27 cellular contexts compared by ENCODE assay signal in genomic region chr7:107338080-107338479, GRCh38.
"Had no signal": no experiment of that assay in that cellular context is flagged by ENCODE, and none has a peak within 500 bp of the region (broad histone marks: within the 10 kb centered on the region; RNA-seq: fewer than 3 reads in every experiment).

No MANE protein-coding gene starts in this region.

- H3K36me3 ChIP-seq: suprapubic skin, thoracic aorta, thyroid gland, tibial artery, upper lobe of left lung, upper lobe of right lung, uterus, vagina had no signal

- FAIRE-seq: urothelium cell line had no signal

- H3K27me3 ChIP-seq: stomach, suprapubic skin, testis, thyroid gland, tibial artery, tibial nerve, transverse colon, upper lobe of left lung, upper lobe of right lung, uterus, vagina had no signal

- H3K4me1 ChIP-seq: stomach, suprapubic skin, testis, thyroid gland, tibial artery, tibial nerve, transverse colon, upper lobe of left lung, upper lobe of right lung, uterus, vagina had no signal

- ATAC-seq: stimulated activated effector memory CD8-positive, alpha-beta T cell treated with anti-CD3 and anti-CD28 coated beads, Interleukin-12 subunit alpha, Interleukin-12 subunit beta, amount 100 ng/mL, for 72 hours; stimulated activated memory B cell treated with anti-CD40 and anti-IgM and Interleukin-4, amounts not matched to agents 10 μg/mL and 1 μg/mL and 100 μg/mL, for 72 hours; stimulated activated naive B cell treated with anti-CD40 and anti-IgM and Interleukin-4, amounts not matched to agents 10 μg/mL and 1 μg/mL and 100 μg/mL, for 72 hours; stimulated activated naive CD8-positive, alpha-beta T cell treated with anti-CD3 and anti-CD28 coated beads, Interleukin-15, amount 100 ng/mL, for 72 hours; stimulated activated naive CD8-positive, alpha-beta T cell treated with anti-CD3 and anti-CD28 coated beads, Interleukin-15, Interleukin-2, amounts not matched to agents 100 U/mL and 50 U/mL, for 24 hours; upper lobe of right lung had no signal

- H3K27ac ChIP-seq: stomach, suprapubic skin, testis, thoracic aorta, thyroid gland, tibial artery, tibial nerve, transverse colon, upper lobe of left lung, upper lobe of right lung, uterus, vagina had no signal

- H3K9me3 ChIP-seq: suprapubic skin, testis, thyroid gland, vagina had no signal

- DNase-seq: stimulated activated CD4-positive, alpha-beta T cell treated with anti-CD3 and anti-CD28 coated beads, Interleukin-2, amount 100 ng/mL, for 48 hours; stimulated activated CD4-positive, alpha-beta T cell treated with anti-CD3 and anti-CD28 coated beads, Interleukin-4, amount 100 ng/mL, for 1 hour; stimulated activated CD4-positive, alpha-beta T cell treated with anti-CD3 and anti-CD28 coated beads, Interleukin-4, amount 100 ng/mL, for 24 hours; stimulated activated CD4-positive, alpha-beta T cell treated with anti-CD3 and anti-CD28 coated beads, Interleukin-4, amount 100 ng/mL, for 4 hours; stimulated activated CD8-positive, alpha-beta memory T cell treated with anti-CD3 and anti-CD28 coated beads, Interleukin-4, amount 100 ng/mL, for 48 hours; stimulated activated naive B cell treated with anti-CD40 and anti-IgM and Interleukin-4, amounts not matched to agents 10 μg/mL and 1 μg/mL and 100 μg/mL, for 72 hours; stimulated activated naive CD4-positive, alpha-beta T cell; stimulated activated naive CD4-positive, alpha-beta T cell treated with Interleukin-2 at 50 U/mL for 16 hours; stimulated activated naive CD8-positive, alpha-beta T cell treated with anti-CD3 and anti-CD28 coated beads, Interleukin-15, amount 100 ng/mL, for 72 hours; stimulated activated naive CD8-positive, alpha-beta T cell treated with anti-CD3 and anti-CD28 coated beads, Interleukin-15, Interleukin-2, amounts not matched to agents 100 U/mL and 50 U/mL, for 24 hours; stomach; substantia nigra; testis; thyroid gland; tibial artery; transverse colon; trophoblast cell; upper lobe of left lung; upper lobe of right lung; uterus had no signal

- H3K4me3 ChIP-seq: stomach, suprapubic skin, testis, thoracic aorta, thyroid gland, tibial artery, tibial nerve, transverse colon, upper lobe of left lung, upper lobe of right lung, uterus, vagina had no signal
